8 cellular contexts compared by ENCODE assay signal in genomic region chr10:84139126-84140035, GRCh38. TPM values are rescaled to one million over a fixed set of nuclear protein-coding genes. Genes with fewer than 3 reads are reported as not detected.
DNase-seq lines count a peak whose midpoint lies in the region; ATAC-seq and TF ChIP-seq lines count a peak whose summit lies in the region.

GHITM (plus strand) TSS chr10:84139509; CDS start chr10:84141501, 1,992 bp downstream.

- TF ChIP-seq CTCF in GM13977 (IDR thresholded peaks at IDR 0.05; ENCODE audit: extremely low read depth, insufficient read depth, missing control alignments) (no peak), right atrium auricular region (IDR thresholded peaks at IDR 0.05) (peak in 1 of 2 donors; percentile 40), vagina (IDR thresholded peaks at IDR 0.05) (peak in 1 of 3 experiments; percentile 47)

- DNase-seq in GM13977 (ENCODE audit: low spot score) (peak; percentile 92), NCI-H1694 treated with DMSO at 0.1 percent for 48 hours (lab: John Stamatoyannopoulos, UW) (peak; percentile 93), T-helper 2 cell (peak; percentile 97 to 99 (median 98)), anterior cingulate cortex (lab: John Stamatoyannopoulos, UW) (peak; percentile 79 to 99 (median 98)), right atrium auricular region (ENCODE audit: low spot score) (peak; percentile 100), pulmonary artery endothelial cell (ENCODE audit: low read depth, low spot score) (peak; percentile 96), vagina (ENCODE audit: extremely low spot score in 2 of 2) (peak; percentile 97 to 99)

- intact Hi-C loops in vagina (cut with DNase I) = no loop called here

- H3K27ac ChIP-seq in right atrium auricular region (peak within 1 kb of the TSS; percentile 98 to 99), vagina (peak within 1 kb of the TSS; percentile 98)

- H3K36me3 ChIP-seq in right atrium auricular region (peaks cover 28% of the 10 kb centered on the region), vagina (peaks cover 0 to 30% of the 10 kb centered on the region in 2 donors)

- in situ Hi-C loops in GM13977 (cut with MboI; ENCODE audit: low pct_unique_long_range_greater_than_20kb, low sequenced_read_pairs, unreplicated experiment) = loop anchor here (10.0 kb wide), 1 partner anchor 75 kb away; no protein-coding TSS in a partner anchor

- peak in 1 of 2 donors; percentile 80 for TF ChIP-seq POLR2A in vagina (IDR thresholded peaks at IDR 0.05)

- H3K4me1 ChIP-seq in right atrium auricular region (peaks cover 0 to 18% of the 10 kb centered on the region in 2 donors), vagina (peaks cover 22% of the 10 kb centered on the region)

- ATAC-seq in HG02885 (IDR thresholded peaks at IDR 0.05; ENCODE audit: poor library complexity, unreplicated experiment) = peak; percentile 99

- H3K27me3 ChIP-seq in right atrium auricular region = no peaks in the 10 kb centered on the region
- H3K27me3 ChIP-seq in vagina = no peaks in the 10 kb centered on the region

- peak within 1 kb of the TSS; percentile 99 to 100 for H3K4me3 ChIP-seq in right atrium auricular region
- peak within 1 kb of the TSS; percentile 87 to 95 for H3K4me3 ChIP-seq in vagina

- no peaks in the 10 kb centered on the region for H3K9me3 ChIP-seq in right atrium auricular region
- H3K9me3 ChIP-seq in vagina = no peaks in the 10 kb centered on the region

RNA-seq across cellular contexts. Expression of gene GHITM, which starts in this region (rescaled TPM):
- total RNA-seq in right atrium auricular region = 100 to 1,000 TPM; 242 to 490 TPM
- 196 and 203 TPM in 2 replicates for total RNA-seq in pulmonary artery endothelial cell
- total RNA-seq in vagina = 87.9 TPM

Comparison
In these comparisons a context has a peak if more than half of its experiments do, and no peak if none do; other contexts are left out.
1. Peak in every context shown above with its lines: DNase-seq, ATAC-seq, H3K4me3 ChIP-seq and H3K27ac ChIP-seq.